In genomic region chr5:163916856-163917255, GRCh38 we compare ENCODE assay signal across 17 cellular contexts.
DNase-seq lines count a peak whose midpoint lies in the region; ATAC-seq, FAIRE-seq and TF ChIP-seq lines count a peak whose summit lies in the region.
"Had no signal": no experiment of that assay in that cellular context is flagged by ENCODE, and none has a peak within 500 bp of the region (broad histone marks: within the 10 kb centered on the region; RNA-seq: fewer than 3 reads in every experiment).

No MANE protein-coding gene starts in this region.

- WGBS in prostate gland, result 61% methylated on average over 1 of the region's 1 CpG
- WGBS in heart right ventricle, 2 donors, result 57 to 64% methylated on average over 1 of the region's 1 CpG

- no peaks in the 10 kb centered on the region for H3K36me3 Mint-ChIP-seq in activated T-cell treated with anti-CD3 and anti-CD28 coated beads, Interleukin-2, amount 50 U/mL, for 72 hours (ENCODE audit: insufficient read depth in 2 of 2)

- no peak overlapping the region for H3K4me3 Mint-ChIP-seq in activated T-cell treated with anti-CD3 and anti-CD28 coated beads, Interleukin-2, amount 50 U/mL, for 72 hours
- H3K4me3 Mint-ChIP-seq: nephron, WTC11 had no signal

- DNase-seq in AML-193 (lab: John Stamatoyannopoulos, UW), result peak; percentile 50 to 69
- peak in 1 of 2 experiments; percentile 59 for DNase-seq in HL-60 (ENCODE audit: low read depth in 1 of 2, low spot score in 1 of 2)
- no peak for DNase-seq in lower lobe of right lung
- no peak for DNase-seq in prostate gland (ENCODE audit: low spot score)
- DNase-seq in heart right ventricle, result no peak
- DNase-seq in activated T-cell treated with anti-CD3 and anti-CD28 coated beads, Interleukin-2, amount 50 U/mL, for 72 hours, result no peak
- no peak for DNase-seq in HTR-8/SVneo (ENCODE audit: insufficient read length, low spot score)
- DNase-seq: activated effector memory CD4-positive, alpha-beta T cell treated with anti-CD3 and anti-CD28 coated beads, Interleukin-2, amount 50 U/mL, for 16 hours; Calu3; foreskin keratinocyte; GM23248; NCI-H2029 treated with DMSO at 0.1 percent for 48 hours; stomach had no signal

- H3K9me3 ChIP-seq in SU-DHL-6 (ENCODE audit: insufficient read depth, low read length) (no peaks in the 10 kb centered on the region), lower lobe of right lung (no peaks in the 10 kb centered on the region), prostate gland (no peaks in the 10 kb centered on the region), heart right ventricle (peaks cover 0 to 18% (median 0%) of the 10 kb centered on the region in 11 donors)
- H3K9me3 ChIP-seq: vagina had no signal

- no peaks in the 10 kb centered on the region for H3K4me1 Mint-ChIP-seq in activated T-cell treated with anti-CD3 and anti-CD28 coated beads, Interleukin-2, amount 50 U/mL, for 72 hours (ENCODE audit: low read depth)
- H3K4me1 Mint-ChIP-seq: nephron had no signal

- TF ChIP-seq POLR2A in prostate gland (IDR thresholded peaks at IDR 0.05), result no peak

- H3K4me2 ChIP-seq in SU-DHL-6 (ENCODE audit: low read depth, low read length, poor library complexity, severe bottlenecking), result peak overlapping the region; percentile 19

- H3K9me2 ChIP-seq in SU-DHL-6 (replicated peaks; ENCODE audit: insufficient read depth, low read length), result no peaks in the 10 kb centered on the region

- H3K9me3 Mint-ChIP-seq in activated T-cell treated with anti-CD3 and anti-CD28 coated beads, Interleukin-2, amount 50 U/mL, for 72 hours, result peaks cover 8% of the 10 kb centered on the region in 2 donors

- H3K27ac ChIP-seq in HL-60 (replicated peaks) (peak overlapping the region; percentile 77), SU-DHL-6 (ENCODE audit: low read depth, low read length) (no peak overlapping the region; the same call in 1 of the 2 replicates), lower lobe of right lung (peak overlapping the region; percentile 76), prostate gland (no peak overlapping the region), heart right ventricle (peak overlapping the region in 1 of 10 donors; percentile 76)
- H3K27ac ChIP-seq: foreskin keratinocyte, GM23248, vagina had no signal

- intact Hi-C loops in lower lobe of right lung (cut with DNase I) (no loop called here), prostate gland (cut with DNase I) (no loop called here), heart right ventricle (cut with DNase I) (no loop called here)

- no peak overlapping the region for H2AFZ ChIP-seq in SU-DHL-6 (ENCODE audit: low read depth, low read length, severe bottlenecking)
- H2AFZ ChIP-seq: GM23248 had no signal

- no peak overlapping the region for H3K4me3 ChIP-seq in HL-60 (replicated peaks; ENCODE audit: insufficient read depth, low read length)
- no peak overlapping the region for H3K4me3 ChIP-seq in SU-DHL-6 (ENCODE audit: insufficient read depth, low read length, poor library complexity, severe bottlenecking)
- no peak overlapping the region for H3K4me3 ChIP-seq in lower lobe of right lung
- no peak overlapping the region for H3K4me3 ChIP-seq in prostate gland
- H3K4me3 ChIP-seq in heart right ventricle, result no peak overlapping the region
- H3K4me3 ChIP-seq: GM23248, stomach, vagina had no signal

- H3K79me2 ChIP-seq in SU-DHL-6 (ENCODE audit: insufficient read depth, low read length), result no peaks in the 10 kb centered on the region

- no peaks in the 10 kb centered on the region for H3F3A ChIP-seq in SU-DHL-6 (ENCODE audit: insufficient read depth)

- no peak for FAIRE-seq in HTR-8/SVneo (lab: Jason Lieb, UNC)

- H3K27me3 ChIP-seq in HL-60 (ENCODE audit: insufficient read depth, poor library complexity, severe bottlenecking) (no peaks in the 10 kb centered on the region), SU-DHL-6 (ENCODE audit: low read length) (no peaks in the 10 kb centered on the region), lower lobe of right lung (ENCODE audit: low read depth) (no peaks in the 10 kb centered on the region), prostate gland (replicated peaks; ENCODE audit: insufficient read depth) (no peaks in the 10 kb centered on the region), heart right ventricle (no peaks in the 10 kb centered on the region)
- H3K27me3 ChIP-seq: foreskin keratinocyte, stomach, vagina had no signal

- TF ChIP-seq CTCF in HL-60 (IDR thresholded peaks at IDR 0.05; ENCODE audit: insufficient read depth, low read length) (no peak), SU-DHL-6 (IDR thresholded peaks at IDR 0.05; ENCODE audit: insufficient read depth, low read length, poor library complexity, severe bottlenecking) (no peak), lower lobe of right lung (IDR thresholded peaks at IDR 0.05) (no peak), prostate gland (IDR thresholded peaks at IDR 0.05) (no peak), heart right ventricle (IDR thresholded peaks at IDR 0.05) (no peak)

- H3K4me1 ChIP-seq in lower lobe of right lung, result no peaks in the 10 kb centered on the region
- H3K4me1 ChIP-seq in prostate gland (replicated peaks), result no peaks in the 10 kb centered on the region
- H3K4me1 ChIP-seq in heart right ventricle, result peaks cover 0 to 30% (median 0%) of the 10 kb centered on the region in 9 donors
- H3K4me1 ChIP-seq: foreskin keratinocyte, stomach, vagina had no signal

- H3K27me3 Mint-ChIP-seq in activated T-cell treated with anti-CD3 and anti-CD28 coated beads, Interleukin-2, amount 50 U/mL, for 72 hours (ENCODE audit: low read depth), result no peaks in the 10 kb centered on the region

- H3K36me3 ChIP-seq in SU-DHL-6 (ENCODE audit: low read length), result no peaks in the 10 kb centered on the region
- H3K36me3 ChIP-seq in lower lobe of right lung, result no peaks in the 10 kb centered on the region
- H3K36me3 ChIP-seq in prostate gland, result no peaks in the 10 kb centered on the region
- no peaks in the 10 kb centered on the region for H3K36me3 ChIP-seq in heart right ventricle
- H3K36me3 ChIP-seq: stomach, vagina had no signal

- H3K9ac ChIP-seq in SU-DHL-6 (ENCODE audit: low read length), result no peak overlapping the region
- H3K9ac ChIP-seq: GM23248 had no signal

- H4K20me1 ChIP-seq in SU-DHL-6 (ENCODE audit: low read depth, low read length), result no peaks in the 10 kb centered on the region

- ATAC-seq in lower lobe of right lung (peak; percentile 46 to 57), heart right ventricle (no peak)
- ATAC-seq in activated T-cell treated with anti-CD3 and anti-CD28 coated beads, Interleukin-2, amount 50 U/mL, for 72 hours (replicated peaks in 1 of 2), result no peak

- H3K27ac Mint-ChIP-seq in activated T-cell treated with anti-CD3 and anti-CD28 coated beads, Interleukin-2, amount 50 U/mL, for 72 hours, result no peak overlapping the region
- H3K27ac Mint-ChIP-seq: nephron, WTC11 had no signal

Comparison
In these comparisons a context has a peak if more than half of its experiments do, and no peak if none do; other contexts are left out.
1. DNase-seq: peak in AML-193 (2 of 2); none in lower lobe of right lung (single experiment), prostate gland (single experiment), heart right ventricle (0 of 2), activated T-cell treated with anti-CD3 and anti-CD28 coated beads, Interleukin-2, amount 50 U/mL, for 72 hours (0 of 2) and HTR-8/SVneo (single experiment).
2. H3K27ac ChIP-seq: peak in HL-60 (single experiment) and lower lobe of right lung (single experiment); none in SU-DHL-6 (single experiment) and prostate gland (0 of 2).
3. ATAC-seq: peak in lower lobe of right lung (2 of 2); none in heart right ventricle (0 of 8) and activated T-cell treated with anti-CD3 and anti-CD28 coated beads, Interleukin-2, amount 50 U/mL, for 72 hours (0 of 2).